24 cellular contexts compared by ENCODE assay signal in genomic region chr1:185894806-185895205, GRCh38.
DNase-seq lines count a peak whose midpoint lies in the region; ATAC-seq, FAIRE-seq and TF ChIP-seq lines count a peak whose summit lies in the region.
"Had no signal": no experiment of that assay in that cellular context is flagged by ENCODE, and none has a peak within 500 bp of the region (broad histone marks: within the 10 kb centered on the region; RNA-seq: fewer than 3 reads in every experiment).

No MANE protein-coding gene starts in this region.

- no peak overlapping the region for H3K23ac ChIP-seq in mesenchymal stem cell (ENCODE audit: low read length in 2 of 2)

- no peaks in the 10 kb centered on the region for H3K36me3 ChIP-seq in bronchial epithelial cell (ENCODE audit: control insufficient read depth, insufficient read depth, low read length)
- H3K36me3 ChIP-seq in mesenchymal stem cell (ENCODE audit: control insufficient read depth in 1 of 2, insufficient read depth in 2 of 2, low read depth in 1 of 2, low read length in 2 of 2): peaks cover 3 to 4% of the 10 kb centered on the region in 2 experiments
- no peaks in the 10 kb centered on the region for H3K36me3 ChIP-seq in WERI-Rb-1
- H3K36me3 ChIP-seq: adrenal gland, HAP-1, right atrium auricular region, thyroid gland had no signal

- H3K9me3 ChIP-seq in mesenchymal stem cell (ENCODE audit: control insufficient read depth, low read length): no peaks in the 10 kb centered on the region
- no peaks in the 10 kb centered on the region for H3K9me3 ChIP-seq in WERI-Rb-1 (ENCODE audit: severe bottlenecking)
- H3K9me3 ChIP-seq: adrenal gland, HAP-1, right atrium auricular region, thyroid gland had no signal

- no peaks in the 10 kb centered on the region for H3K4me1 ChIP-seq in mesenchymal stem cell (ENCODE audit: control insufficient read depth, insufficient read depth, low read depth, low read length)
- H3K4me1 ChIP-seq: adrenal gland, HAP-1, right atrium auricular region, thyroid gland had no signal

- H2BK5ac ChIP-seq in mesenchymal stem cell (ENCODE audit: low read depth, low read length, poor library complexity, severe bottlenecking): no peak overlapping the region

- H2BK12ac ChIP-seq in mesenchymal stem cell (ENCODE audit: low read length in 2 of 2): no peak overlapping the region

- WGBS in mesenchymal stem cell: no CpG with 5 or more reads among the region's 3 CpGs

- no peak overlapping the region for H2BK120ac ChIP-seq in mesenchymal stem cell (ENCODE audit: low read depth, low read length)

- peak; percentile 33 for DNase-seq in EH (ENCODE audit: low read depth)
- no peak for DNase-seq in RCC 7860 (ENCODE audit: low spot score)
- peak; percentile 5 for DNase-seq in bronchial epithelial cell (ENCODE audit: low read depth)
- DNase-seq in mesenchymal stem cell: peak; percentile 23
- no peak for DNase-seq in COLO829 (ENCODE audit: low spot score)
- no peak for DNase-seq in HFFc6
- no peak for DNase-seq in WERI-Rb-1
- DNase-seq: activated B cell treated with CpG ODN at 0.5 μM for 24 hours; activated CD8-positive, alpha-beta T cell treated with anti-CD3 and anti-CD28 coated beads for 36 hours; activated gamma-delta T cell; activated T-cell treated with anti-CD3 and anti-CD28 coated beads for 4 hours; adrenal gland; CD4-positive, alpha-beta memory T cell; DMS153; GF-D8; NCI-H1048; NCI-H2107; stimulated activated CD4-positive, alpha-beta T cell treated with anti-CD3 and anti-CD28 coated beads, Interleukin-12 subunit alpha, Interleukin-12 subunit beta, amount 100 ng/mL, for 4 hours; stimulated activated CD4-positive, alpha-beta T cell treated with anti-CD3 and anti-CD28 coated beads, Interleukin-4, amount 100 ng/mL, for 4 hours; stimulated activated naive CD8-positive, alpha-beta T cell treated with anti-CD3 and anti-CD28 coated beads, Interleukin-15, Interleukin-2, amounts not matched to agents 100 U/mL and 50 U/mL, for 24 hours; thyroid gland had no signal

- H3K4me3 Mint-ChIP-seq in activated T-helper 17 cell treated with anti-CD3 and anti-CD28 coated beads, Interleukin-2, amount 50 U/mL, for 72 hours: no peak overlapping the region
- H3K4me3 Mint-ChIP-seq in HFFc6: no peak overlapping the region
- H3K4me3 Mint-ChIP-seq: activated B cell treated with CpG ODN at 0.5 μM for 24 hours; activated CD8-positive, alpha-beta T cell treated with anti-CD3 and anti-CD28 coated beads for 36 hours; CD4-positive, alpha-beta memory T cell had no signal

- H3K4me3 ChIP-seq in bronchial epithelial cell (ENCODE audit: low read depth, low read length): no peak overlapping the region
- H3K4me3 ChIP-seq in mesenchymal stem cell (ENCODE audit: insufficient read depth in 1 of 2, low read depth in 1 of 2, low read length in 2 of 2): no peak overlapping the region
- H3K4me3 ChIP-seq in WERI-Rb-1 (ENCODE audit: low read depth, low read length): no peak overlapping the region
- H3K4me3 ChIP-seq: adrenal gland, HAP-1, right atrium auricular region, thyroid gland had no signal

- FAIRE-seq in RCC 7860 (lab: Jason Lieb, UNC) (peak; percentile 74), bronchial epithelial cell (lab: Jason Lieb, UNC) (no peak)

- no peak for ATAC-seq in activated T-helper 17 cell treated with anti-CD3 and anti-CD28 coated beads, Interleukin-2, amount 50 U/mL, for 72 hours (replicated peaks)
- ATAC-seq: activated CD8-positive, alpha-beta T cell treated with anti-CD3 and anti-CD28 coated beads for 36 hours; stimulated activated naive CD8-positive, alpha-beta T cell treated with anti-CD3 and anti-CD28 coated beads, Interleukin-15, Interleukin-2, amounts not matched to agents 100 U/mL and 50 U/mL, for 24 hours had no signal

- no peak overlapping the region for H4K91ac ChIP-seq in mesenchymal stem cell (ENCODE audit: low read length)

- no peak overlapping the region for H3K18ac ChIP-seq in mesenchymal stem cell (ENCODE audit: low read depth in 1 of 2, low read length in 2 of 2)

- peak overlapping the region; percentile 74 for H3K9ac ChIP-seq in mesenchymal stem cell (ENCODE audit: low read length)

- TF ChIP-seq CTCF in bronchial epithelial cell (IDR thresholded peaks at IDR 0.05; ENCODE audit: insufficient read depth, low read length, severe bottlenecking): no peak
- no peak for TF ChIP-seq CTCF in HFFc6 (IDR thresholded peaks at IDR 0.05)
- no peak for TF ChIP-seq CTCF in WERI-Rb-1 (IDR thresholded peaks at IDR 0.05; ENCODE audit: low read depth, low read length)

- no peaks in the 10 kb centered on the region for H3K79me1 ChIP-seq in mesenchymal stem cell (replicated peaks; ENCODE audit: low read length, poor library complexity, severe bottlenecking)

- no peaks in the 10 kb centered on the region for H3K4me1 Mint-ChIP-seq in activated T-helper 17 cell treated with anti-CD3 and anti-CD28 coated beads, Interleukin-2, amount 50 U/mL, for 72 hours
- H3K4me1 Mint-ChIP-seq in HFFc6 (ENCODE audit: low read depth): peaks cover 24% of the 10 kb centered on the region
- H3K4me1 Mint-ChIP-seq: activated B cell treated with CpG ODN at 0.5 μM for 24 hours; CD4-positive, alpha-beta memory T cell had no signal

- H4K8ac ChIP-seq in mesenchymal stem cell (ENCODE audit: low read length): no peak overlapping the region

- H3K14ac ChIP-seq in mesenchymal stem cell (ENCODE audit: low read length in 2 of 2): no peak overlapping the region

- H3K27ac ChIP-seq in mesenchymal stem cell (ENCODE audit: low read length, poor library complexity, severe bottlenecking) (no peak overlapping the region), WERI-Rb-1 (no peak overlapping the region)
- H3K27ac ChIP-seq: adrenal gland, right atrium auricular region, thyroid gland had no signal

- H3K27ac Mint-ChIP-seq in activated T-helper 17 cell treated with anti-CD3 and anti-CD28 coated beads, Interleukin-2, amount 50 U/mL, for 72 hours: no peak overlapping the region
- H3K27ac Mint-ChIP-seq in HFFc6: no peak overlapping the region
- H3K27ac Mint-ChIP-seq: activated B cell treated with CpG ODN at 0.5 μM for 24 hours; activated CD8-positive, alpha-beta T cell treated with anti-CD3 and anti-CD28 coated beads for 36 hours; CD4-positive, alpha-beta memory T cell had no signal

- H3K27me3 ChIP-seq in bronchial epithelial cell (ENCODE audit: control insufficient read depth, insufficient read depth, low read length): no peaks in the 10 kb centered on the region
- no peaks in the 10 kb centered on the region for H3K27me3 ChIP-seq in mesenchymal stem cell (ENCODE audit: control insufficient read depth in 1 of 2, insufficient read depth in 1 of 2, low read length in 2 of 2)
- H3K27me3 ChIP-seq in WERI-Rb-1 (ENCODE audit: insufficient read depth, low read depth, severe bottlenecking): no peaks in the 10 kb centered on the region
- H3K27me3 ChIP-seq: adrenal gland, right atrium auricular region, thyroid gland had no signal

- H2BK15ac ChIP-seq in mesenchymal stem cell (ENCODE audit: low read depth, poor library complexity, severe bottlenecking): no peak overlapping the region

- H3K27me3 Mint-ChIP-seq in activated T-helper 17 cell treated with anti-CD3 and anti-CD28 coated beads, Interleukin-2, amount 50 U/mL, for 72 hours: peaks cover 3% of the 10 kb centered on the region
- H3K27me3 Mint-ChIP-seq in HFFc6 (ENCODE audit: insufficient read depth): no peaks in the 10 kb centered on the region
- H3K27me3 Mint-ChIP-seq: activated B cell treated with CpG ODN at 0.5 μM for 24 hours; activated CD8-positive, alpha-beta T cell treated with anti-CD3 and anti-CD28 coated beads for 36 hours had no signal

- H2AK5ac ChIP-seq in mesenchymal stem cell (ENCODE audit: low read length, severe bottlenecking): no peak overlapping the region

- H3K4ac ChIP-seq in mesenchymal stem cell (ENCODE audit: low read depth in 1 of 2, low read length in 2 of 2): no peak overlapping the region

- no peak overlapping the region for H2AFZ ChIP-seq in mesenchymal stem cell (ENCODE audit: low read depth, low read length)

- H3K4me2 ChIP-seq in mesenchymal stem cell (ENCODE audit: low read length, poor library complexity, severe bottlenecking): no peak overlapping the region

- H3K9me3 Mint-ChIP-seq in activated T-helper 17 cell treated with anti-CD3 and anti-CD28 coated beads, Interleukin-2, amount 50 U/mL, for 72 hours: no peaks in the 10 kb centered on the region
- peaks cover 5% of the 10 kb centered on the region for H3K9me3 Mint-ChIP-seq in HFFc6
- H3K9me3 Mint-ChIP-seq: activated B cell treated with CpG ODN at 0.5 μM for 24 hours; activated CD8-positive, alpha-beta T cell treated with anti-CD3 and anti-CD28 coated beads for 36 hours had no signal

- no peaks in the 10 kb centered on the region for H3K36me3 Mint-ChIP-seq in activated T-helper 17 cell treated with anti-CD3 and anti-CD28 coated beads, Interleukin-2, amount 50 U/mL, for 72 hours (ENCODE audit: low read depth)
- no peaks in the 10 kb centered on the region for H3K36me3 Mint-ChIP-seq in HFFc6 (ENCODE audit: low read depth)
- H3K36me3 Mint-ChIP-seq: CD4-positive, alpha-beta memory T cell had no signal

Comparison
In these comparisons a context has a peak if more than half of its experiments do, and no peak if none do; other contexts are left out.
1. DNase-seq: peak in EH (single experiment), bronchial epithelial cell (single experiment) and mesenchymal stem cell (single experiment); none in RCC 7860 (single experiment), COLO829 (single experiment), HFFc6 (single experiment) and WERI-Rb-1 (single experiment).